ENCODE assay signal across 25 cellular contexts in genomic region chr12:5487076-5487475, GRCh38. TPM values are rescaled to one million over a fixed set of nuclear protein-coding genes. Genes with fewer than 3 reads are reported as not detected.
A peak's percentile ranks its signal among the peaks of the same experiment; 100 is the strongest.
DNase-seq lines count a peak whose midpoint lies in the region; ATAC-seq, FAIRE-seq and TF ChIP-seq lines count a peak whose summit lies in the region.
"Had no signal": no experiment of that assay in that cellular context is flagged by ENCODE, and none has a peak within 500 bp of the region (broad histone marks: within the 10 kb centered on the region; RNA-seq: fewer than 3 reads in every experiment).

No MANE protein-coding gene starts in this region.

- H2BK12ac ChIP-seq in trophoblast cell (ENCODE audit: low read length): no peak overlapping the region

- no peak overlapping the region for H3K18ac ChIP-seq in trophoblast cell (ENCODE audit: low read length)

- CTCF ChIA-PET in AG04450 (lab: Charles Lee): interaction anchor here (0.5 to 2.0 kb wide), 6 partner anchors 10 to 1009 kb away, joined by 3 to 6 read pairs (median 4); no protein-coding TSS in a partner anchor

- H3K36me3 ChIP-seq in trophoblast cell (ENCODE audit: control insufficient read depth in 1 of 2, insufficient read depth in 2 of 2, low read length in 2 of 2) (no peaks in the 10 kb centered on the region), aorta (ENCODE audit: control insufficient read depth in 1 of 2, insufficient read depth in 2 of 2, low read length in 1 of 2) (no peaks in the 10 kb centered on the region), testis (ENCODE audit: low read depth, missing control alignments) (no peaks in the 10 kb centered on the region)
- H3K36me3 ChIP-seq: BE2C; BLaER1 treated with 17β-estradiol and CSF1 and Interleukin-3, amounts not matched to agents 10 nM and 100 nM had no signal

- H3K4me3 ChIP-seq in AG04450 (ENCODE audit: low read depth, low read length): no peak overlapping the region
- H3K4me3 ChIP-seq in trophoblast cell (ENCODE audit: low read depth, low read length): no peak overlapping the region
- no peak overlapping the region for H3K4me3 ChIP-seq in aorta (ENCODE audit: low read length in 2 of 2)
- H3K4me3 ChIP-seq in testis: no peak overlapping the region
- H3K4me3 ChIP-seq: BLaER1 treated with 17β-estradiol and CSF1 and Interleukin-3, amounts not matched to agents 10 nM and 100 nM had no signal

- peaks cover 1% of the 10 kb centered on the region for H3K79me1 ChIP-seq in trophoblast cell (ENCODE audit: low read length)

- H2BK5ac ChIP-seq in trophoblast cell (ENCODE audit: low read depth, low read length, poor library complexity): no peak overlapping the region

- H4K8ac ChIP-seq in trophoblast cell (ENCODE audit: low read depth, low read length): no peak overlapping the region

- intact Hi-C loops in aorta (cut with DNase I): loop anchor here in 1 of 2 donors (5.0 kb wide), 1 partner anchor 55 kb away; the partner anchor contains the start of gene NTF3
- intact Hi-C loops in testis (cut with DNase I; ENCODE audit: low total_unique reads): no loop called here

- POLR2A ChIA-PET in AG04450 (lab: Yijun Ruan, JAX): interaction anchor here (2.6 to 3.2 kb wide), 2 partner anchors 13 to 54 kb away, joined by 8 to 14 read pairs; partner anchors contain the start of gene NTF3

- H4K12ac ChIP-seq in trophoblast cell (ENCODE audit: low read depth, low read length): no peak overlapping the region

- H3K4me1 ChIP-seq in trophoblast cell (ENCODE audit: control insufficient read depth in 1 of 2, insufficient read depth in 2 of 2, low read length in 2 of 2): peaks cover 8 to 19% of the 10 kb centered on the region in 2 experiments
- H3K4me1 ChIP-seq in aorta (ENCODE audit: control insufficient read depth in 1 of 2, insufficient read depth in 2 of 2, low read length in 2 of 2): peaks cover 4 to 12% of the 10 kb centered on the region in 2 donors
- H3K4me1 ChIP-seq in testis: no peaks in the 10 kb centered on the region
- H3K4me1 ChIP-seq: BE2C; BLaER1 treated with 17β-estradiol and CSF1 and Interleukin-3, amounts not matched to agents 10 nM and 100 nM had no signal

- no peak overlapping the region for H2BK120ac ChIP-seq in trophoblast cell (ENCODE audit: insufficient read depth, low read length, poor library complexity)

- no peaks in the 10 kb centered on the region for H3K79me2 ChIP-seq in trophoblast cell (ENCODE audit: control insufficient read depth, insufficient read depth, low read length, poor library complexity)

- no peak for TF ChIP-seq POLR2A in testis (IDR thresholded peaks at IDR 0.05)

- H3K23ac ChIP-seq in trophoblast cell (ENCODE audit: low read length): no peak overlapping the region

- no peak for ATAC-seq in aorta (ENCODE audit: low FRiP score)
- no peak for ATAC-seq in GM19452 (IDR thresholded peaks at IDR 0.05; ENCODE audit: unreplicated experiment)

- H4K91ac ChIP-seq in trophoblast cell (ENCODE audit: low read depth, low read length): no peak overlapping the region

- no peak for TF ChIP-seq CTCF in AG04450 (IDR thresholded peaks at IDR 0.05; ENCODE audit: low read depth, low read length)
- TF ChIP-seq CTCF in testis (IDR thresholded peaks at IDR 0.05): no peak

- H3K9ac ChIP-seq in trophoblast cell (ENCODE audit: low read length): no peak overlapping the region
- H3K9ac ChIP-seq: BLaER1 treated with 17β-estradiol and CSF1 and Interleukin-3, amounts not matched to agents 10 nM and 100 nM had no signal

- H3K9me3 ChIP-seq in AG04450 (ENCODE audit: control insufficient read depth, insufficient read depth, low read length) (no peaks in the 10 kb centered on the region), trophoblast cell (ENCODE audit: insufficient read depth, low read depth, low read length) (peaks cover 1% of the 10 kb centered on the region), aorta (ENCODE audit: control insufficient read depth, low read length) (no peaks in the 10 kb centered on the region), testis (no peaks in the 10 kb centered on the region)
- H3K9me3 ChIP-seq: BE2C; BLaER1 treated with 17β-estradiol and CSF1 and Interleukin-3, amounts not matched to agents 10 nM and 100 nM had no signal

- H3K4ac ChIP-seq in trophoblast cell (ENCODE audit: low read depth, low read length): no peak overlapping the region

- WGBS in trophoblast cell (ENCODE audit: extremely low coverage, insufficient coverage, insufficient read length): no CpG with 5 or more reads among the region's 7 CpGs
- WGBS in aorta, 2 donors: 68 to 79% methylated on average over 7 of the region's 7 CpGs
- WGBS in testis, 2 donors: 75 to 92% methylated on average over 7 of the region's 7 CpGs

- H2AFZ ChIP-seq in trophoblast cell (ENCODE audit: insufficient read depth, low read length, poor library complexity): no peak overlapping the region

- H3K27ac ChIP-seq in AG04450 (ENCODE audit: low read depth, low read length) (peak overlapping the region; percentile 87), trophoblast cell (ENCODE audit: low read depth, low read length) (no peak overlapping the region), aorta (ENCODE audit: low read depth in 1 of 2, low read length in 2 of 2) (peak overlapping the region; percentile 73 to 97), testis (no peak overlapping the region)
- H3K27ac ChIP-seq: 22Rv1; BLaER1 treated with 17β-estradiol and CSF1 and Interleukin-3, amounts not matched to agents 10 nM and 100 nM had no signal

- H2AK5ac ChIP-seq in trophoblast cell (ENCODE audit: low read length): no peak overlapping the region

- DNase-seq in AG04450 (ENCODE audit: low read depth, low spot score) (no peak), RPMI7951 (ENCODE audit: low read depth) (peak; percentile 53), trophoblast cell (peak in 1 of 2 donors; percentile 54), aorta (no peak), testis (no peak), HTR-8/SVneo (ENCODE audit: insufficient read length, low spot score) (no peak)
- DNase-seq: AML-193; BE2C; CD4-positive, alpha-beta T cell; CD8-positive, alpha-beta memory T cell; DMS 273 treated with DMSO at 0.1 percent for 48 hours; DMS79; EL; GF-D8; GOT3; HCEC 1CT had no signal

- H3K14ac ChIP-seq in trophoblast cell (ENCODE audit: low read length): no peak overlapping the region

- H3K27me3 ChIP-seq in AG04450 (ENCODE audit: control insufficient read depth, insufficient read depth, low read length) (no peaks in the 10 kb centered on the region), trophoblast cell (ENCODE audit: insufficient read depth, low read length) (no peaks in the 10 kb centered on the region), aorta (ENCODE audit: control insufficient read depth in 1 of 2, insufficient read depth in 2 of 2, low read length in 1 of 2) (no peaks in the 10 kb centered on the region), testis (no peaks in the 10 kb centered on the region)
- H3K27me3 ChIP-seq: BLaER1 treated with 17β-estradiol and CSF1 and Interleukin-3, amounts not matched to agents 10 nM and 100 nM had no signal

- no peak for FAIRE-seq in HTR-8/SVneo (lab: Jason Lieb, UNC)
- FAIRE-seq: A204.1, GM12891, GM18507, H54 had no signal

- peak overlapping the region; percentile 6 for H3K4me2 ChIP-seq in trophoblast cell (ENCODE audit: low read length)
- H3K4me2 ChIP-seq: BLaER1 treated with 17β-estradiol and CSF1 and Interleukin-3, amounts not matched to agents 10 nM and 100 nM had no signal

RNA-seq across cellular contexts. Expression of gene NTF3, which starts 55.2 kb away (rescaled TPM):
- 28.7 and 31.5 TPM in 2 replicates for polyA plus RNA-seq in AG04450 (2011; rRNA removed)
- polyA minus RNA-seq in AG04450 (2011; rRNA and poly(A)+ RNA removed): 38.4 and 53.4 TPM in 2 replicates
- 8.6 and 9.4 TPM in 2 replicates for total RNA-seq in RPMI7951 (2014; rRNA removed; shearing (Covaris generic))
- polyA plus RNA-seq in trophoblast cell (2013): 2.5 and 2.9 TPM in 2 replicates
- total RNA-seq in aorta: 10 to 100 TPM; 21.8 to 51.6 TPM
- 10 to 100 TPM in 1 of 2 donors, 1 to 10 TPM in 1; 7.5 to 12.7 TPM for polyA plus RNA-seq in aorta
- total RNA-seq in testis: 1 to 10 TPM; 1.1 to 1.4 TPM
- polyA plus RNA-seq in testis (ENCODE audit: insufficient read depth, low read depth, low replicate concordance): 2.2 TPM
- total RNA-seq: CD4-positive, alpha-beta T cell; CD8-positive, alpha-beta memory T cell; G401 had no signal
- polyA plus RNA-seq: CD14-positive monocyte; CD8-positive, alpha-beta memory T cell had no signal

Comparison
In these comparisons a context has a peak if more than half of its experiments do, and no peak if none do; other contexts are left out.
1. H3K27ac ChIP-seq: peak in AG04450 (single experiment) and aorta (2 of 2); none in trophoblast cell (single experiment) and testis (0 of 2).